In genomic region chr11:20042025-20042639, GRCh38 we compare ENCODE assay signal across 18 cellular contexts.
A peak's percentile ranks its signal among the peaks of the same experiment; 100 is the strongest.
DNase-seq lines count a peak whose midpoint lies in the region; ATAC-seq and TF ChIP-seq lines count a peak whose summit lies in the region.
"Had no signal": no experiment of that assay in that cellular context is flagged by ENCODE, and none has a peak within 500 bp of the region (broad histone marks: within the 10 kb centered on the region; RNA-seq: fewer than 3 reads in every experiment).

No MANE protein-coding gene starts in this region.

- H3K27ac ChIP-seq in epithelial cell of prostate: peak overlapping the region; percentile 42

- H3K4me3 Mint-ChIP-seq in activated T-cell treated with anti-CD3 and anti-CD28 coated beads, Interleukin-2, amount 50 U/mL, for 72 hours: no peak overlapping the region
- no peak overlapping the region for H3K4me3 Mint-ChIP-seq in WTC11
- H3K4me3 Mint-ChIP-seq: activated B cell treated with CpG ODN at 0.5 μM for 24 hours; CD4-positive, alpha-beta T cell had no signal

- ATAC-seq in activated T-cell treated with anti-CD3 and anti-CD28 coated beads, Interleukin-2, amount 50 U/mL, for 72 hours (replicated peaks in 1 of 2): peak; percentile 63 to 67
- ATAC-seq in WTC11: no peak
- no peak for ATAC-seq in GM21737 (IDR thresholded peaks at IDR 0.05; ENCODE audit: unreplicated experiment)
- ATAC-seq: K562 had no signal

- in situ Hi-C loops in ACHN (cut with HindIII; ENCODE audit: low pct_ligation_motif_present, low pct_unique_long_range_greater_than_20kb, low sequenced_read_pairs): no loop called here

- CTCF ChIA-PET in WTC11 (lab: Charles Lee): interaction anchor here (0.6 to 1.5 kb wide), 6 partner anchors 12 to 485 kb away, joined by 3 to 5 read pairs (median 4); no protein-coding TSS in a partner anchor

- H3K9me3 Mint-ChIP-seq in activated T-cell treated with anti-CD3 and anti-CD28 coated beads, Interleukin-2, amount 50 U/mL, for 72 hours: no peaks in the 10 kb centered on the region
- H3K9me3 Mint-ChIP-seq in WTC11: no peaks in the 10 kb centered on the region
- H3K9me3 Mint-ChIP-seq: activated B cell treated with CpG ODN at 0.5 μM for 24 hours; CD4-positive, alpha-beta T cell; naive B cell had no signal

- POLR2A ChIA-PET in WTC11 (lab: Charles Lee): interaction anchor here (0.8 kb wide), 2 partner anchors 20 to 88 kb away, joined by 3 read pairs; no protein-coding TSS in a partner anchor

- H3K36me3 Mint-ChIP-seq in activated T-cell treated with anti-CD3 and anti-CD28 coated beads, Interleukin-2, amount 50 U/mL, for 72 hours (ENCODE audit: insufficient read depth in 2 of 2): no peaks in the 10 kb centered on the region
- peaks cover 53% of the 10 kb centered on the region for H3K36me3 Mint-ChIP-seq in WTC11
- H3K36me3 Mint-ChIP-seq: naive B cell had no signal

- peaks cover 14% of the 10 kb centered on the region for H3K4me1 Mint-ChIP-seq in activated T-cell treated with anti-CD3 and anti-CD28 coated beads, Interleukin-2, amount 50 U/mL, for 72 hours (ENCODE audit: low read depth)
- H3K4me1 Mint-ChIP-seq in WTC11: peaks cover 39% of the 10 kb centered on the region

- H3K27me3 Mint-ChIP-seq in activated T-cell treated with anti-CD3 and anti-CD28 coated beads, Interleukin-2, amount 50 U/mL, for 72 hours (ENCODE audit: low read depth): peaks cover 44% of the 10 kb centered on the region
- H3K27me3 Mint-ChIP-seq in WTC11 (ENCODE audit: low read depth): no peaks in the 10 kb centered on the region
- H3K27me3 Mint-ChIP-seq: activated B cell treated with CpG ODN at 0.5 μM for 24 hours had no signal

- no peak overlapping the region for H3K27ac Mint-ChIP-seq in activated T-cell treated with anti-CD3 and anti-CD28 coated beads, Interleukin-2, amount 50 U/mL, for 72 hours
- H3K27ac Mint-ChIP-seq in WTC11: peak overlapping the region; percentile 1; the same call in 1 of the 2 replicates
- H3K27ac Mint-ChIP-seq: activated B cell treated with CpG ODN at 0.5 μM for 24 hours; CD4-positive, alpha-beta T cell had no signal

- no peak for TF ChIP-seq CTCF in WTC11 (IDR thresholded peaks at IDR 0.05)

- DNase-seq in activated T-cell treated with anti-CD3 and anti-CD28 coated beads, Interleukin-2, amount 50 U/mL, for 72 hours: peak in 1 of 2 donors; percentile 5
- no peak for DNase-seq in activated T-cell treated with anti-CD3 and anti-CD28 coated beads, Interleukin-2, amount 50 U/mL, for 48 hours
- DNase-seq in WTC11 (ENCODE audit: low spot score) (no peak), epithelial cell of prostate (ENCODE audit: low read depth, low spot score) (no peak), renal cortical epithelial cell (ENCODE audit: low read depth) (peak; percentile 62), ACHN (no peak), T-helper 1 cell (no peak)
- DNase-seq: 8988T; activated B cell treated with CpG ODN at 0.5 μM for 24 hours; activated effector memory CD4-positive, alpha-beta T cell treated with anti-CD3 and anti-CD28 coated beads, Interleukin-2, amount 50 U/mL, for 16 hours; CD4-positive, alpha-beta T cell; naive B cell; NCI-H1105 treated with DMSO at 0.1 percent for 48 hours; NCI-H2171 treated with DMSO at 0.1 percent for 48 hours; posterior cingulate gyrus; stimulated activated naive CD4-positive, alpha-beta T cell treated with Interleukin-2 at 50 U/mL for 16 hours had no signal

TF ChIP-seq in WTC11, 78 proteins besides CTCF, POLR2A, EP300 and RAD21:
- TF ChIP-seq ZNF671 (CRISPR knock-in tag; IDR thresholded peaks at IDR 0.05) (no peak), MAX (CRISPR knock-in tag; IDR thresholded peaks at IDR 0.05) (no peak), IRF2 (CRISPR knock-in tag; IDR thresholded peaks at IDR 0.05; ENCODE audit: borderline replicate concordance, low read depth) (no peak), CREM (CRISPR knock-in tag; IDR thresholded peaks at IDR 0.05) (no peak), PREB (CRISPR knock-in tag; IDR thresholded peaks at IDR 0.05; ENCODE audit: borderline replicate concordance) (no peak), ZNF425 (CRISPR knock-in tag; conservative IDR thresholded peaks at IDR 0.05) (no peak), OVOL2 (CRISPR knock-in tag; IDR thresholded peaks at IDR 0.05; ENCODE audit: borderline replicate concordance) (no peak), JUN (CRISPR knock-in tag; IDR thresholded peaks at IDR 0.05) (no peak), SMAD3 (CRISPR knock-in tag; IDR thresholded peaks at IDR 0.05; ENCODE audit: borderline replicate concordance) (no peak), ELF4 (CRISPR knock-in tag; IDR thresholded peaks at IDR 0.05; ENCODE audit: low read depth) (no peak), SMAD4 (CRISPR knock-in tag; IDR thresholded peaks at IDR 0.05) (no peak), NR1H2 (CRISPR knock-in tag; IDR thresholded peaks at IDR 0.05) (no peak), CBFB (CRISPR knock-in tag; IDR thresholded peaks at IDR 0.05; ENCODE audit: low read depth) (no peak), E2F4 (CRISPR knock-in tag; IDR thresholded peaks at IDR 0.05; ENCODE audit: borderline replicate concordance, low read depth) (no peak), TCF7 (CRISPR knock-in tag; IDR thresholded peaks at IDR 0.05; ENCODE audit: low read depth) (no peak)

Comparison
In these comparisons a context has a peak if more than half of its experiments do, and no peak if none do; other contexts are left out.
1. ATAC-seq: peak in activated T-cell treated with anti-CD3 and anti-CD28 coated beads, Interleukin-2, amount 50 U/mL, for 72 hours (2 of 2); none in WTC11 (single experiment) and GM21737 (single experiment).